In genomic region chr11:124886476-124886875, GRCh38 we compare ENCODE assay signal across 23 cellular contexts. TPM values are rescaled to one million over a fixed set of nuclear protein-coding genes. Genes with fewer than 3 reads are reported as not detected.
A peak's percentile ranks its signal among the peaks of the same experiment; 100 is the strongest.
DNase-seq lines count a peak whose midpoint lies in the region; ATAC-seq, FAIRE-seq and TF ChIP-seq lines count a peak whose summit lies in the region.
"Had no signal": no experiment of that assay in that cellular context is flagged by ENCODE, and none has a peak within 500 bp of the region (broad histone marks: within the 10 kb centered on the region; RNA-seq: fewer than 3 reads in every experiment).

No MANE protein-coding gene starts in this region.

- CTCF ChIA-PET in HepG2 (lab: Yijun Ruan, JAX; ENCODE audit: low intra/inter-chr PET ratio, low total read pairs): no interaction called here

- H3K4me2 ChIP-seq in HepG2 (ENCODE audit: low read depth, low read length): no peak overlapping the region
- H3K4me2 ChIP-seq: BLaER1, KMS-11 had no signal

- FAIRE-seq in HepG2 (lab: Jason Lieb, UNC): no peak
- FAIRE-seq: GM12891 had no signal

- H4K20me1 ChIP-seq in HepG2 (ENCODE audit: insufficient read depth, low read length): no peaks in the 10 kb centered on the region
- H4K20me1 ChIP-seq: BLaER1 had no signal

- no peaks in the 10 kb centered on the region for H3K9me3 Mint-ChIP-seq in chondrocyte (ENCODE audit: low read depth)
- no peaks in the 10 kb centered on the region for H3K9me3 Mint-ChIP-seq in progenitor cell of endocrine pancreas (ENCODE audit: low read depth)
- H3K9me3 Mint-ChIP-seq: CD4-positive, alpha-beta memory T cell; HFFc6 had no signal

- H3K36me3 ChIP-seq in HepG2 (replicated peaks in 1 of 2; ENCODE audit: control insufficient read depth in 1 of 2, insufficient read depth in 2 of 2, low read length in 2 of 2): no peaks in the 10 kb centered on the region
- H3K36me3 ChIP-seq: BLaER1 had no signal

- ATAC-seq in left cardiac atrium (no peak), HepG2 (no peak)

- no peak for TF ChIP-seq CTCF in chondrocyte (IDR thresholded peaks at IDR 0.05)
- TF ChIP-seq CTCF in HepG2 (CRISPR knock-in tag; IDR thresholded peaks at IDR 0.05): no peak
- no peak for TF ChIP-seq CTCF in progenitor cell of endocrine pancreas (IDR thresholded peaks at IDR 0.05; ENCODE audit: unreplicated experiment)

- no peak overlapping the region for H3K27ac ChIP-seq in HepG2 (ENCODE audit: extremely low read length, insufficient read depth, low read length)
- H3K27ac ChIP-seq: BLaER1, KMS-11 had no signal

- TF ChIP-seq EP300 in HepG2 (IDR thresholded peaks at IDR 0.05; ENCODE audit: low read depth in 2 of 2, low read length in 2 of 2) (no peak), HepG2 (CRISPR knock-in tag; IDR thresholded peaks at IDR 0.05; ENCODE audit: borderline replicate concordance) (no peak)

- H3K4me1 Mint-ChIP-seq in chondrocyte (ENCODE audit: low read depth) (peaks cover 12% of the 10 kb centered on the region), progenitor cell of endocrine pancreas (ENCODE audit: low read depth) (peaks cover 9% of the 10 kb centered on the region)
- H3K4me1 Mint-ChIP-seq: CD4-positive, alpha-beta memory T cell had no signal

- no peak overlapping the region for H3K4me3 ChIP-seq in HepG2 (replicated peaks in 1 of 3; ENCODE audit: insufficient read depth in 1 of 3, low read depth in 2 of 3, low read length in 3 of 3)
- H3K4me3 ChIP-seq: BLaER1 had no signal

- intact Hi-C loops in cardiac septum (cut with DNase I) (no loop called here), left cardiac atrium (cut with DNase I) (no loop called here), HepG2 (cut with micrococcal nuclease; ENCODE audit: unreplicated experiment) (no loop called here)

- POLR2A ChIA-PET in HepG2 (lab: Yijun Ruan, JAX): no interaction called here

- TF ChIP-seq POLR2A in HepG2 (IDR thresholded peaks at IDR 0.05; ENCODE audit: insufficient read depth in 1 of 2, low read depth in 2 of 2, low read length in 2 of 2): no peak

- peaks cover 0 to 30% of the 10 kb centered on the region in 2 experiments; a peak in 4 of 5 replicates for H3K27me3 ChIP-seq in HepG2 (ENCODE audit: control insufficient read depth in 1 of 2, insufficient read depth in 2 of 2, low read length in 2 of 2)
- H3K27me3 ChIP-seq: BLaER1 had no signal

- BruUV-seq in HepG2 (replicated peaks; lab: Mats Ljungman, UMichigan): no TSS peak

- H3K27me3 Mint-ChIP-seq in chondrocyte (ENCODE audit: low read depth) (no peaks in the 10 kb centered on the region), progenitor cell of endocrine pancreas (peaks cover 38% of the 10 kb centered on the region)

- H3K4me3 Mint-ChIP-seq in chondrocyte (ENCODE audit: unreplicated experiment): no peak overlapping the region
- H3K4me3 Mint-ChIP-seq in progenitor cell of endocrine pancreas (ENCODE audit: low read depth): no peak overlapping the region
- H3K4me3 Mint-ChIP-seq: CD4-positive, alpha-beta memory T cell; HFFc6 had no signal

- H2AFZ ChIP-seq in HepG2 (ENCODE audit: low read length): no peak overlapping the region

- no peaks in the 10 kb centered on the region for H3K9me3 ChIP-seq in HepG2 (ENCODE audit: low read length)
- H3K9me3 ChIP-seq: BLaER1 had no signal

- peaks cover 46% of the 10 kb centered on the region for H3K4me1 ChIP-seq in HepG2 (ENCODE audit: insufficient read depth, low read length)

- DNase-seq in cardiac septum (ENCODE audit: low spot score): peak; percentile 63
- no peak for DNase-seq in left cardiac atrium
- peak; percentile 74 for DNase-seq in chondrocyte (ENCODE audit: low spot score)
- no peak for DNase-seq in HepG2 (ENCODE audit: low spot score)
- no peak for DNase-seq in progenitor cell of endocrine pancreas (ENCODE audit: low spot score, unreplicated experiment)
- no peak for DNase-seq in NCI-H1436 (lab: John Stamatoyannopoulos, UW)
- DNase-seq in OCI-M2 (lab: John Stamatoyannopoulos, UW; ENCODE audit: unreplicated experiment): no peak
- DNase-seq in stimulated activated CD4-positive, alpha-beta T cell treated with anti-CD3 and anti-CD28 coated beads, Interleukin-2, amount 100 ng/mL, for 48 hours: no peak
- DNase-seq: CD4-positive, alpha-beta memory T cell; HFFc6; NCI-H1417; NCI-H1930; NCI-H226; NCI-H524; NCI-H82 had no signal

- no peak for TF ChIP-seq RAD21 in HepG2 (CRISPR knock-in tag; IDR thresholded peaks at IDR 0.05)

- H3K79me2 ChIP-seq in HepG2 (ENCODE audit: insufficient read depth, low read length): no peaks in the 10 kb centered on the region

- no peak overlapping the region for H3K27ac Mint-ChIP-seq in chondrocyte (ENCODE audit: unreplicated experiment)
- peak overlapping the region; percentile 17 for H3K27ac Mint-ChIP-seq in progenitor cell of endocrine pancreas
- H3K27ac Mint-ChIP-seq: CD4-positive, alpha-beta memory T cell; HFFc6 had no signal

- H3K9ac ChIP-seq in HepG2 (ENCODE audit: insufficient read depth, low read depth, low read length): no peak overlapping the region
- H3K9ac ChIP-seq: BLaER1, KMS-11 had no signal

- 34% methylated on average over 11 of the region's 11 CpGs for WGBS in HepG2 (ENCODE audit: low lambda C conversion rate)

- H3K36me3 Mint-ChIP-seq in chondrocyte (ENCODE audit: low read depth) (no peaks in the 10 kb centered on the region), progenitor cell of endocrine pancreas (ENCODE audit: insufficient read depth) (no peaks in the 10 kb centered on the region)
- H3K36me3 Mint-ChIP-seq: CD4-positive, alpha-beta memory T cell had no signal

- in situ Hi-C loops in HepG2 (cut with HindIII; ENCODE audit: extremely low pct_ligation_motif_present, low pct_unique_long_range_greater_than_20kb): no loop called here

RNA-seq across cellular contexts. Expression of gene ROBO4, which starts 11.2 kb away (rescaled TPM):
- 15.9 TPM for total RNA-seq in cardiac septum
- 10 to 100 TPM; 18.9 to 43.3 TPM for total RNA-seq in left cardiac atrium
- total RNA-seq in chondrocyte: not detected in 3 replicates
- total RNA-seq in HepG2 (2016; rRNA removed; fragmentation: Illumina TruSeq; extraction: Trizol): 0.07 TPM in 1 of 2 replicates, not detected in the other
- not detected in 2 replicates for total RNA-seq in HepG2 (2016; cell fraction: cytosol; rRNA removed; fragmentation: Illumina TruSeq; extraction: Trizol; ENCODE audit: low read depth)
- not detected in 2 replicates for total RNA-seq in HepG2 (2016; cell fraction: insoluble cytoplasmic fraction; rRNA removed; fragmentation: Illumina TruSeq; extraction: Trizol)
- total RNA-seq in HepG2 (2016; cell fraction: membrane; rRNA removed; fragmentation: Illumina TruSeq; extraction: Trizol): not detected in 2 replicates
- total RNA-seq in HepG2 (2016; cell fraction: nucleus; rRNA removed; fragmentation: Illumina TruSeq; extraction: Trizol): not detected in 2 replicates
- polyA plus RNA-seq in HepG2 (2011; rRNA removed): 0.47 and 1.1 TPM in 2 replicates
- polyA plus RNA-seq in HepG2 (2011; cell fraction: cytosol; rRNA removed): 0.21 and 0.60 TPM in 2 replicates
- 4.1 and 9.2 TPM in 2 replicates for polyA plus RNA-seq in HepG2 (2011; cell fraction: nucleus; rRNA removed)
- 2.2 and 2.4 TPM in 2 replicates for polyA plus RNA-seq in HepG2 (2012)
- polyA plus RNA-seq in HepG2 (2016; cell fraction: cytosol; fragmentation: Illumina TruSeq; extraction: Trizol; ENCODE audit: low read depth): not detected in 2 replicates
- polyA plus RNA-seq in HepG2 (2016; cell fraction: insoluble cytoplasmic fraction; fragmentation: Illumina TruSeq; extraction: Trizol; ENCODE audit: low read depth): not detected in 2 replicates
- polyA plus RNA-seq in HepG2 (2016; cell fraction: membrane; fragmentation: Illumina TruSeq; extraction: Trizol; ENCODE audit: low read depth): not detected in 2 replicates
- 0.51 and 0.55 TPM in 2 replicates for polyA plus RNA-seq in HepG2 (2016; cell fraction: nucleus; fragmentation: Illumina TruSeq; extraction: Trizol; ENCODE audit: insufficient read depth, low read depth)
- 6.3 TPM in 1 of 2 replicates, not detected in the other for polyA minus RNA-seq in HepG2 (2011; rRNA and poly(A)+ RNA removed; ENCODE audit: low replicate concordance)
- polyA minus RNA-seq in HepG2 (2011; cell fraction: cytosol; rRNA and poly(A)+ RNA removed): 2.1 and 2.7 TPM in 2 replicates
- polyA minus RNA-seq in HepG2 (2011; cell fraction: nucleus; rRNA and poly(A)+ RNA removed): 3.7 and 7.2 TPM in 2 replicates
- total RNA-seq in progenitor cell of endocrine pancreas: not detected in 2 replicates
- total RNA-seq: A673; CD4-positive, alpha-beta memory T cell; HT-29; SK-MEL-5 had no signal
- polyA plus RNA-seq: CD4-positive, alpha-beta memory T cell had no signal

RNA-seq across cellular contexts. Expression of gene ROBO3, which starts 21.2 kb away (rescaled TPM):
- total RNA-seq in cardiac septum (5.1 TPM), left cardiac atrium (10 to 100 TPM; 11.1 to 11.5 TPM), chondrocyte (4.9 to 12.0 TPM (median 10.9 TPM) in 3 replicates), HepG2 (2016; rRNA removed; fragmentation: Illumina TruSeq; extraction: Trizol) (0.07 TPM in 1 of 2 replicates, not detected in the other), progenitor cell of endocrine pancreas (9.9 and 10.2 TPM in 2 replicates)
- total RNA-seq in HepG2 (2016; cell fraction: cytosol; rRNA removed; fragmentation: Illumina TruSeq; extraction: Trizol; ENCODE audit: low read depth): not detected in 2 replicates
- 0.28 TPM in 1 of 2 replicates, not detected in the other for total RNA-seq in HepG2 (2016; cell fraction: insoluble cytoplasmic fraction; rRNA removed; fragmentation: Illumina TruSeq; extraction: Trizol)
- total RNA-seq in HepG2 (2016; cell fraction: membrane; rRNA removed; fragmentation: Illumina TruSeq; extraction: Trizol): 0.24 and 0.25 TPM in 2 replicates
- total RNA-seq in HepG2 (2016; cell fraction: nucleus; rRNA removed; fragmentation: Illumina TruSeq; extraction: Trizol): 0.44 and 0.96 TPM in 2 replicates
- polyA plus RNA-seq in HepG2 (2011; rRNA removed): 2.2 and 2.4 TPM in 2 replicates
- polyA plus RNA-seq in HepG2 (2011; cell fraction: cytosol; rRNA removed): 0.49 and 2.1 TPM in 2 replicates
- polyA plus RNA-seq in HepG2 (2011; cell fraction: nucleus; rRNA removed): 10.4 and 24.0 TPM in 2 replicates
- 2.3 and 3.0 TPM in 2 replicates for polyA plus RNA-seq in HepG2 (2012)
- 0.10 and 0.23 TPM in 2 replicates for polyA plus RNA-seq in HepG2 (2016; cell fraction: cytosol; fragmentation: Illumina TruSeq; extraction: Trizol; ENCODE audit: low read depth)
- 0.28 TPM in 1 of 2 replicates, not detected in the other for polyA plus RNA-seq in HepG2 (2016; cell fraction: insoluble cytoplasmic fraction; fragmentation: Illumina TruSeq; extraction: Trizol; ENCODE audit: low read depth)
- polyA plus RNA-seq in HepG2 (2016; cell fraction: membrane; fragmentation: Illumina TruSeq; extraction: Trizol; ENCODE audit: low read depth): 0.50 TPM in 1 of 2 replicates, not detected in the other
- 0.48 and 0.88 TPM in 2 replicates for polyA plus RNA-seq in HepG2 (2016; cell fraction: nucleus; fragmentation: Illumina TruSeq; extraction: Trizol; ENCODE audit: insufficient read depth, low read depth)
- 1.2 TPM in 1 of 2 replicates, not detected in the other for polyA minus RNA-seq in HepG2 (2011; rRNA and poly(A)+ RNA removed; ENCODE audit: low replicate concordance)
- polyA minus RNA-seq in HepG2 (2011; cell fraction: cytosol; rRNA and poly(A)+ RNA removed): not detected in 2 replicates
- polyA minus RNA-seq in HepG2 (2011; cell fraction: nucleus; rRNA and poly(A)+ RNA removed): 1.2 and 1.7 TPM in 2 replicates

RNA-seq across cellular contexts. Expression of gene HEPN1, which starts 32.6 kb away (rescaled TPM):
- total RNA-seq in cardiac septum: not detected
- total RNA-seq in left cardiac atrium: not detected
- not detected in 3 replicates for total RNA-seq in chondrocyte
- not detected in 2 replicates for total RNA-seq in HepG2 (2016; rRNA removed; fragmentation: Illumina TruSeq; extraction: Trizol)
- total RNA-seq in HepG2 (2016; cell fraction: cytosol; rRNA removed; fragmentation: Illumina TruSeq; extraction: Trizol; ENCODE audit: low read depth): not detected in 2 replicates
- total RNA-seq in HepG2 (2016; cell fraction: insoluble cytoplasmic fraction; rRNA removed; fragmentation: Illumina TruSeq; extraction: Trizol): not detected in 2 replicates
- not detected in 2 replicates for total RNA-seq in HepG2 (2016; cell fraction: membrane; rRNA removed; fragmentation: Illumina TruSeq; extraction: Trizol)
- not detected in 2 replicates for total RNA-seq in HepG2 (2016; cell fraction: nucleus; rRNA removed; fragmentation: Illumina TruSeq; extraction: Trizol)
- not detected in 2 replicates for polyA plus RNA-seq in HepG2 (2011; rRNA removed)
- not detected in 2 replicates for polyA plus RNA-seq in HepG2 (2011; cell fraction: cytosol; rRNA removed)
- not detected in 2 replicates for polyA plus RNA-seq in HepG2 (2011; cell fraction: nucleus; rRNA removed)
- polyA plus RNA-seq in HepG2 (2012): 34.1 and 38.2 TPM in 2 replicates
- polyA plus RNA-seq in HepG2 (2016; cell fraction: cytosol; fragmentation: Illumina TruSeq; extraction: Trizol; ENCODE audit: low read depth): not detected in 2 replicates
- not detected in 2 replicates for polyA plus RNA-seq in HepG2 (2016; cell fraction: insoluble cytoplasmic fraction; fragmentation: Illumina TruSeq; extraction: Trizol; ENCODE audit: low read depth)
- polyA plus RNA-seq in HepG2 (2016; cell fraction: membrane; fragmentation: Illumina TruSeq; extraction: Trizol; ENCODE audit: low read depth): not detected in 2 replicates
- polyA plus RNA-seq in HepG2 (2016; cell fraction: nucleus; fragmentation: Illumina TruSeq; extraction: Trizol; ENCODE audit: insufficient read depth, low read depth): not detected in 2 replicates
- polyA minus RNA-seq in HepG2 (2011; rRNA and poly(A)+ RNA removed; ENCODE audit: low replicate concordance): not detected in 2 replicates
- polyA minus RNA-seq in HepG2 (2011; cell fraction: cytosol; rRNA and poly(A)+ RNA removed): 0.70 TPM in 1 of 2 replicates, not detected in the other
- polyA minus RNA-seq in HepG2 (2011; cell fraction: nucleus; rRNA and poly(A)+ RNA removed): 0.26 TPM in 1 of 2 replicates, not detected in the other
- total RNA-seq in progenitor cell of endocrine pancreas: not detected in 2 replicates
- total RNA-seq: A673; CD4-positive, alpha-beta memory T cell; H4; HFFc6; HT-29; M059J; SK-MEL-5 had no signal
- polyA plus RNA-seq: CD4-positive, alpha-beta memory T cell had no signal

RNA-seq across cellular contexts. Expression of gene HEPACAM, which starts 49.4 kb away (rescaled TPM):
- total RNA-seq in cardiac septum (0.11 TPM), left cardiac atrium (1 to 10 TPM; 4.6 to 5.4 TPM), chondrocyte (not detected in 3 replicates), HepG2 (2016; rRNA removed; fragmentation: Illumina TruSeq; extraction: Trizol) (58.5 and 66.9 TPM in 2 replicates), progenitor cell of endocrine pancreas (0.07 and 0.13 TPM in 2 replicates)
- 17.6 and 18.7 TPM in 2 replicates for total RNA-seq in HepG2 (2016; cell fraction: cytosol; rRNA removed; fragmentation: Illumina TruSeq; extraction: Trizol; ENCODE audit: low read depth)
- total RNA-seq in HepG2 (2016; cell fraction: insoluble cytoplasmic fraction; rRNA removed; fragmentation: Illumina TruSeq; extraction: Trizol): 53.8 and 67.4 TPM in 2 replicates
- 53.8 and 64.2 TPM in 2 replicates for total RNA-seq in HepG2 (2016; cell fraction: membrane; rRNA removed; fragmentation: Illumina TruSeq; extraction: Trizol)
- 81.5 and 83.9 TPM in 2 replicates for total RNA-seq in HepG2 (2016; cell fraction: nucleus; rRNA removed; fragmentation: Illumina TruSeq; extraction: Trizol)
- polyA plus RNA-seq in HepG2 (2011; rRNA removed): 74.8 and 121 TPM in 2 replicates
- polyA plus RNA-seq in HepG2 (2011; cell fraction: cytosol; rRNA removed): 47.5 and 102 TPM in 2 replicates
- 131 and 258 TPM in 2 replicates for polyA plus RNA-seq in HepG2 (2011; cell fraction: nucleus; rRNA removed)
- polyA plus RNA-seq in HepG2 (2012): 59.1 and 64.3 TPM in 2 replicates
- 10.5 and 13.0 TPM in 2 replicates for polyA plus RNA-seq in HepG2 (2016; cell fraction: cytosol; fragmentation: Illumina TruSeq; extraction: Trizol; ENCODE audit: low read depth)
- polyA plus RNA-seq in HepG2 (2016; cell fraction: insoluble cytoplasmic fraction; fragmentation: Illumina TruSeq; extraction: Trizol; ENCODE audit: low read depth): 31.3 and 35.9 TPM in 2 replicates
- 36.7 and 41.7 TPM in 2 replicates for polyA plus RNA-seq in HepG2 (2016; cell fraction: membrane; fragmentation: Illumina TruSeq; extraction: Trizol; ENCODE audit: low read depth)
- polyA plus RNA-seq in HepG2 (2016; cell fraction: nucleus; fragmentation: Illumina TruSeq; extraction: Trizol; ENCODE audit: insufficient read depth, low read depth): 102 and 105 TPM in 2 replicates
- polyA minus RNA-seq in HepG2 (2011; rRNA and poly(A)+ RNA removed; ENCODE audit: low replicate concordance): 0.19 and 706 TPM in 2 replicates
- 95.5 and 142 TPM in 2 replicates for polyA minus RNA-seq in HepG2 (2011; cell fraction: cytosol; rRNA and poly(A)+ RNA removed)
- polyA minus RNA-seq in HepG2 (2011; cell fraction: nucleus; rRNA and poly(A)+ RNA removed): 137 and 199 TPM in 2 replicates
- total RNA-seq: A673; CD4-positive, alpha-beta memory T cell; H4; HT-29; M059J; SK-MEL-5 had no signal
- polyA plus RNA-seq: CD4-positive, alpha-beta memory T cell had no signal

Comparison
In these comparisons a context has a peak if more than half of its experiments do, and no peak if none do; other contexts are left out.
1. DNase-seq: peak in cardiac septum (single experiment) and chondrocyte (single experiment); none in left cardiac atrium (single experiment), HepG2 (single experiment), progenitor cell of endocrine pancreas (single experiment), NCI-H1436 (single experiment), OCI-M2 (single experiment) and stimulated activated CD4-positive, alpha-beta T cell treated with anti-CD3 and anti-CD28 coated beads, Interleukin-2, amount 100 ng/mL, for 48 hours (0 of 2).
2. RNA of gene ROBO4, which starts 11.2 kb away (total RNA-seq): 18.9 to 43.3 TPM in left cardiac atrium and 15.9 TPM in cardiac septum (single experiment); 0.07 TPM in HepG2, not detected in chondrocyte and not detected in progenitor cell of endocrine pancreas; every median in the first group is over 10 times any median in the second.